In the genomic region with DNA sequence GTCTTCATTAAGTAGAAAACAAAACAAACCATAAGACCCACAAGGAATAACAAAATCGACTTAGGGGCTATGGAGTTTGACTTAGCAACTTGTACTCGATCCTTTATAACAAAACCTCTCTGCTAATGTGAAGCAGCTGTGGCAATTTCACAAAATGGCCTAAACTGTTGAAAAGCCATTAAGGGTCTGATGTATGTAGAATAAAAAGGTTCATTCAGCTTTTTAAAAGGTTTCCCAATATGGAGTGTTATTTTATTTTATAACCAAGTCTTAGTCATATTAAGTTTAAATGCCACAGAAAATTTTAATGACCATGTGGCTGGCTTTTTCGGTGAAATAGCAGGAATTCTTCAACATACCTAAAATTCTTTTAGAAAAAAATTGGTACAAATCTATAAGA, we compare ENCODE assay signal across 1 cellular context.
TF ChIP-seq lines count a peak whose summit lies in the region.

No MANE protein-coding gene starts in this region.

TF ChIP-seq in SK-N-SH, 30 proteins besides CTCF, POLR2A, EP300 and RAD21 (continued from another document):
- TF ChIP-seq, protein P1, sequence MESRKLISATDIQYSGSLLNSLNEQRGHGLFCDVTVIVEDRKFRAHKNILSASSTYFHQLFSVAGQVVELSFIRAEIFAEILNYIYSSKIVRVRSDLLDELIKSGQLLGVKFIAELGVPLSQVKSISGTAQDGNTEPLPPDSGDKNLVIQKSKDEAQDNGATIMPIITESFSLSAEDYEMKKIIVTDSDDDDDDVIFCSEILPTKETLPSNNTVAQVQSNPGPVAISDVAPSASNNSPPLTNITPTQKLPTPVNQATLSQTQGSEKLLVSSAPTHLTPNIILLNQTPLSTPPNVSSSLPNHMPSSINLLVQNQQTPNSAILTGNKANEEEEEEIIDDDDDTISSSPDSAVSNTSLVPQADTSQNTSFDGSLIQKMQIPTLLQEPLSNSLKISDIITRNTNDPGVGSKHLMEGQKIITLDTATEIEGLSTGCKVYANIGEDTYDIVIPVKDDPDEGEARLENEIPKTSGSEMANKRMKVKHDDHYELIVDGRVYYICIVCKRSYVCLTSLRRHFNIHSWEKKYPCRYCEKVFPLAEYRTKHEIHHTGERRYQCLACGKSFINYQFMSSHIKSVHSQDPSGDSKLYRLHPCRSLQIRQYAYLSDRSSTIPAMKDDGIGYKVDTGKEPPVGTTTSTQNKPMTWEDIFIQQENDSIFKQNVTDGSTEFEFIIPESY (IDR thresholded peaks at IDR 0.05; ENCODE audit: borderline replicate concordance, low read depth) = no peak
- TF ChIP-seq NFIC (IDR thresholded peaks at IDR 0.05; ENCODE audit: borderline replicate concordance) (no peak), SMC3 (IDR thresholded peaks at IDR 0.05; ENCODE audit: low read depth, low read length) (no peak), EZH2phosphoT487 (IDR thresholded peaks at IDR 0.05; ENCODE audit: borderline replicate concordance, low read depth) (no peak)
- TF ChIP-seq, protein P2, sequence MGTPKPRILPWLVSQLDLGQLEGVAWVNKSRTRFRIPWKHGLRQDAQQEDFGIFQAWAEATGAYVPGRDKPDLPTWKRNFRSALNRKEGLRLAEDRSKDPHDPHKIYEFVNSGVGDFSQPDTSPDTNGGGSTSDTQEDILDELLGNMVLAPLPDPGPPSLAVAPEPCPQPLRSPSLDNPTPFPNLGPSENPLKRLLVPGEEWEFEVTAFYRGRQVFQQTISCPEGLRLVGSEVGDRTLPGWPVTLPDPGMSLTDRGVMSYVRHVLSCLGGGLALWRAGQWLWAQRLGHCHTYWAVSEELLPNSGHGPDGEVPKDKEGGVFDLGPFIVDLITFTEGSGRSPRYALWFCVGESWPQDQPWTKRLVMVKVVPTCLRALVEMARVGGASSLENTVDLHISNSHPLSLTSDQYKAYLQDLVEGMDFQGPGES (IDR thresholded peaks at IDR 0.05; ENCODE audit: low read depth, low read length) = no peak
